ENCODE assay signal across 23 cellular contexts in the genomic region with DNA sequence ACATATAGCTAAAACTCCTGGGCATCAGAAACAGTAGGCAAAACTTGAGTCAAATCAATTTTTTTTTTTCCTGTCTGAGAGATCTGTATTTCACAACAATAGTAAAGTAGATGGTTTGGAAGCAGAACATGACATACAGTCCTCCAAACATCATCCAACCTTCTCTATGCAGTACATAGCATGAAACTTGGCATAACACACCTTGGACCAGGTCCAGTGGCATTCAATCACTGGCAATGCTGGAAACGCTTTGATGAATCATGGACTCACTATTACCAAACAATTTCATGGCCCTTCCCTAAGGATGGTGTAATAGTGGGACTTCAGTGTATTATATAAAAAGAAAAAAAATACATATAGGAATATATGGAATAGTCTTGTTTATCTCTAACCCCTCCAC.
DNase-seq lines count a peak whose midpoint lies in the region; ATAC-seq and TF ChIP-seq lines count a peak whose summit lies in the region.
"Had no signal": no experiment of that assay in that cellular context is flagged by ENCODE, and none has a peak within 500 bp of the region (broad histone marks: within the 10 kb centered on the region; RNA-seq: fewer than 3 reads in every experiment).

No MANE protein-coding gene starts in this region.

- H3K4me3 ChIP-seq in GM23248: no peak overlapping the region
- H3K4me3 ChIP-seq in PC-3 (ENCODE audit: low read length): no peak overlapping the region
- no peak overlapping the region for H3K4me3 ChIP-seq in epithelial cell of esophagus (ENCODE audit: low read length)
- H3K4me3 ChIP-seq: K562, sigmoid colon, thoracic aorta had no signal

- no peaks in the 10 kb centered on the region for H3K79me2 ChIP-seq in GM23248 (ENCODE audit: insufficient read depth)
- H3K79me2 ChIP-seq in PC-3 (ENCODE audit: low read length): no peaks in the 10 kb centered on the region

- no peaks in the 10 kb centered on the region for H4K20me1 ChIP-seq in GM23248 (ENCODE audit: insufficient read depth)
- H4K20me1 ChIP-seq in PC-3 (ENCODE audit: low read length): no peaks in the 10 kb centered on the region

- H3K27me3 ChIP-seq in GM23248 (replicated peaks; ENCODE audit: insufficient read depth) (no peaks in the 10 kb centered on the region), PC-3 (ENCODE audit: low read length) (no peaks in the 10 kb centered on the region)
- H3K27me3 ChIP-seq: sigmoid colon had no signal

- no peaks in the 10 kb centered on the region for H3K27me3 Mint-ChIP-seq in activated naive CD4-positive, alpha-beta T cell treated with anti-CD3 and anti-CD28 coated beads, Interleukin-2, amount 10 ng/mL, durations not matched to agents 7 days and 5 days
- H3K27me3 Mint-ChIP-seq: activated CD8-positive, alpha-beta memory T cell treated with anti-CD3 and anti-CD28 coated beads, Interleukin-2, amount 10 ng/mL, durations not matched to agents 7 days and 5 days; activated naive CD8-positive, alpha-beta T cell treated with anti-CD3 and anti-CD28 coated beads, Interleukin-2, amount 10 ng/mL, durations not matched to agents 7 days and 5 days; stimulated activated memory B cell treated with anti-CD40 and anti-IgM and Interleukin-4, amounts not matched to agents 10 μg/mL and 1 μg/mL and 100 μg/mL, for 72 hours had no signal

- H3K4me1 ChIP-seq in GM23248 (ENCODE audit: insufficient read depth) (no peaks in the 10 kb centered on the region), PC-3 (ENCODE audit: insufficient read depth, low read length) (no peaks in the 10 kb centered on the region)
- H3K4me1 ChIP-seq: sigmoid colon had no signal

- CTCF ChIA-PET in PC-3 (lab: Charles Lee): no interaction called here
- CTCF ChIA-PET in activated naive CD4-positive, alpha-beta T cell treated with anti-CD3 and anti-CD28 coated beads, Interleukin-2, amount 10 ng/mL, durations not matched to agents 7 days and 5 days (lab: Charles Lee): no interaction called here

- H3K36me3 ChIP-seq in GM23248 (ENCODE audit: low read depth) (no peaks in the 10 kb centered on the region), PC-3 (ENCODE audit: low read depth, low read length) (no peaks in the 10 kb centered on the region)
- H3K36me3 ChIP-seq: sigmoid colon, thoracic aorta had no signal

- H3K9me2 ChIP-seq in GM23248 (ENCODE audit: insufficient read depth) (no peaks in the 10 kb centered on the region), PC-3 (replicated peaks; ENCODE audit: low read length) (no peaks in the 10 kb centered on the region)

- H2AFZ ChIP-seq in GM23248 (no peak overlapping the region), PC-3 (ENCODE audit: low read length) (no peak overlapping the region)

- no peak overlapping the region for H3K4me3 Mint-ChIP-seq in activated naive CD4-positive, alpha-beta T cell treated with anti-CD3 and anti-CD28 coated beads, Interleukin-2, amount 10 ng/mL, durations not matched to agents 7 days and 5 days
- H3K4me3 Mint-ChIP-seq: activated CD8-positive, alpha-beta memory T cell treated with anti-CD3 and anti-CD28 coated beads, Interleukin-2, amount 10 ng/mL, durations not matched to agents 7 days and 5 days; activated naive CD8-positive, alpha-beta T cell treated with anti-CD3 and anti-CD28 coated beads, Interleukin-2, amount 10 ng/mL, durations not matched to agents 7 days and 5 days; CD4-positive, CD25-positive, alpha-beta regulatory T cell; mesothelial cell of epicardium; nephron; stimulated activated memory B cell treated with anti-CD40 and anti-IgM and Interleukin-4, amounts not matched to agents 10 μg/mL and 1 μg/mL and 100 μg/mL, for 72 hours; T-cell had no signal

- H3K9me3 Mint-ChIP-seq in activated naive CD4-positive, alpha-beta T cell treated with anti-CD3 and anti-CD28 coated beads, Interleukin-2, amount 10 ng/mL, durations not matched to agents 7 days and 5 days: no peaks in the 10 kb centered on the region
- H3K9me3 Mint-ChIP-seq: activated naive CD8-positive, alpha-beta T cell treated with anti-CD3 and anti-CD28 coated beads, Interleukin-2, amount 10 ng/mL, durations not matched to agents 7 days and 5 days; stimulated activated memory B cell treated with anti-CD40 and anti-IgM and Interleukin-4, amounts not matched to agents 10 μg/mL and 1 μg/mL and 100 μg/mL, for 72 hours; T-cell had no signal

- H3K27ac ChIP-seq in GM23248 (no peak overlapping the region), PC-3 (ENCODE audit: low read length) (no peak overlapping the region)
- H3K27ac ChIP-seq: sigmoid colon, thoracic aorta had no signal

- no TSS peak for BruUV-seq in PC-3 (replicated peaks; lab: Mats Ljungman, UMichigan)

- no peak overlapping the region for H3K27ac Mint-ChIP-seq in activated naive CD4-positive, alpha-beta T cell treated with anti-CD3 and anti-CD28 coated beads, Interleukin-2, amount 10 ng/mL, durations not matched to agents 7 days and 5 days
- H3K27ac Mint-ChIP-seq: activated CD8-positive, alpha-beta memory T cell treated with anti-CD3 and anti-CD28 coated beads, Interleukin-2, amount 10 ng/mL, durations not matched to agents 7 days and 5 days; activated naive CD8-positive, alpha-beta T cell treated with anti-CD3 and anti-CD28 coated beads, Interleukin-2, amount 10 ng/mL, durations not matched to agents 7 days and 5 days; CD4-positive, CD25-positive, alpha-beta regulatory T cell; mesothelial cell of epicardium; nephron; stimulated activated memory B cell treated with anti-CD40 and anti-IgM and Interleukin-4, amounts not matched to agents 10 μg/mL and 1 μg/mL and 100 μg/mL, for 72 hours; T-cell had no signal

- ATAC-seq in PC-3: no peak
- no peak for ATAC-seq in HG03045 (IDR thresholded peaks at IDR 0.05; ENCODE audit: unreplicated experiment)
- no peak for ATAC-seq in HG03280 (IDR thresholded peaks at IDR 0.05; ENCODE audit: unreplicated experiment)
- ATAC-seq: activated CD8-positive, alpha-beta memory T cell treated with anti-CD3 and anti-CD28 coated beads, Interleukin-2, amount 10 ng/mL, durations not matched to agents 7 days and 5 days; K562; left colon; stimulated activated memory B cell treated with anti-CD40 and anti-IgM and Interleukin-4, amounts not matched to agents 10 μg/mL and 1 μg/mL and 100 μg/mL, for 72 hours; T-cell had no signal

- in situ Hi-C loops in GM23248 (cut with MboI): no loop called here

- POLR2A ChIA-PET in PC-3 (lab: Charles Lee; ENCODE audit: unreplicated experiment): no interaction called here

- H3K9ac ChIP-seq in GM23248: no peak overlapping the region
- no peak overlapping the region for H3K9ac ChIP-seq in PC-3 (ENCODE audit: low read length)

- no peaks in the 10 kb centered on the region for H3K36me3 Mint-ChIP-seq in activated naive CD4-positive, alpha-beta T cell treated with anti-CD3 and anti-CD28 coated beads, Interleukin-2, amount 10 ng/mL, durations not matched to agents 7 days and 5 days
- H3K36me3 Mint-ChIP-seq: activated CD8-positive, alpha-beta memory T cell treated with anti-CD3 and anti-CD28 coated beads, Interleukin-2, amount 10 ng/mL, durations not matched to agents 7 days and 5 days; activated naive CD8-positive, alpha-beta T cell treated with anti-CD3 and anti-CD28 coated beads, Interleukin-2, amount 10 ng/mL, durations not matched to agents 7 days and 5 days; CD4-positive, CD25-positive, alpha-beta regulatory T cell; mesothelial cell of epicardium; stimulated activated memory B cell treated with anti-CD40 and anti-IgM and Interleukin-4, amounts not matched to agents 10 μg/mL and 1 μg/mL and 100 μg/mL, for 72 hours; T-cell had no signal

- H3F3A ChIP-seq in GM23248 (ENCODE audit: insufficient read depth) (no peaks in the 10 kb centered on the region), PC-3 (ENCODE audit: low read length, unreplicated experiment) (no peaks in the 10 kb centered on the region)

- no peaks in the 10 kb centered on the region for H3K4me1 Mint-ChIP-seq in activated naive CD4-positive, alpha-beta T cell treated with anti-CD3 and anti-CD28 coated beads, Interleukin-2, amount 10 ng/mL, durations not matched to agents 7 days and 5 days
- H3K4me1 Mint-ChIP-seq: activated CD8-positive, alpha-beta memory T cell treated with anti-CD3 and anti-CD28 coated beads, Interleukin-2, amount 10 ng/mL, durations not matched to agents 7 days and 5 days; activated naive CD8-positive, alpha-beta T cell treated with anti-CD3 and anti-CD28 coated beads, Interleukin-2, amount 10 ng/mL, durations not matched to agents 7 days and 5 days; CD4-positive, CD25-positive, alpha-beta regulatory T cell; stimulated activated memory B cell treated with anti-CD40 and anti-IgM and Interleukin-4, amounts not matched to agents 10 μg/mL and 1 μg/mL and 100 μg/mL, for 72 hours; T-cell had no signal

- H3K4me2 ChIP-seq in GM23248 (ENCODE audit: unreplicated experiment): no peak overlapping the region
- no peak overlapping the region for H3K4me2 ChIP-seq in PC-3 (ENCODE audit: low read length)

- no peaks in the 10 kb centered on the region for H3K9me3 ChIP-seq in GM23248 (ENCODE audit: low read depth)
- H3K9me3 ChIP-seq in PC-3 (ENCODE audit: low read length): no peaks in the 10 kb centered on the region
- H3K9me3 ChIP-seq: sigmoid colon, thoracic aorta had no signal

- WGBS in GM23248 (ENCODE audit: low coverage in 1 of 2, low lambda C conversion rate in 2 of 2, missing lambda C conversion rate in 2 of 2), 2 experiments: 0% methylated on average over 1 of the region's 1 CpG

- intact Hi-C loops in PC-3 (cut with micrococcal nuclease): no loop called here

- TF ChIP-seq CTCF in PC-3 (conservative IDR thresholded peaks at IDR 0.05; ENCODE audit: low read depth, low read length) (no peak), epithelial cell of esophagus (IDR thresholded peaks at IDR 0.05; ENCODE audit: insufficient read depth, low read depth, low read length, missing control alignments) (no peak)

- DNase-seq in GM23248 (peak; percentile 48), PC-3 (peak; percentile 2), epithelial cell of esophagus (ENCODE audit: low read depth) (peak; percentile 81), mucosa of gallbladder (ENCODE audit: low spot score) (peak; percentile 27), HuH-7 (ENCODE audit: low spot score) (no peak)
- no peak for DNase-seq in activated naive CD4-positive, alpha-beta T cell treated with anti-CD3 and anti-CD28 coated beads, Interleukin-2, amount 10 ng/mL, durations not matched to agents 7 days and 5 days
- DNase-seq: activated CD4-positive, alpha-beta T cell treated with anti-CD3 and anti-CD28 coated beads for 4 hours; activated CD8-positive, alpha-beta memory T cell treated with anti-CD3 and anti-CD28 coated beads, Interleukin-2, amount 10 ng/mL, durations not matched to agents 7 days and 5 days; activated naive CD8-positive, alpha-beta T cell treated with anti-CD3 and anti-CD28 coated beads, Interleukin-2, amount 10 ng/mL, durations not matched to agents 7 days and 5 days; CD4-positive, CD25-positive, alpha-beta regulatory T cell; left colon; NCI-H1048; NCI-H526; SHP77; sigmoid colon; T-cell had no signal

Comparison
In these comparisons a context has a peak if more than half of its experiments do, and no peak if none do; other contexts are left out.
1. DNase-seq: peak in GM23248 (single experiment), PC-3 (single experiment), epithelial cell of esophagus (single experiment) and mucosa of gallbladder (single experiment); none in activated naive CD4-positive, alpha-beta T cell treated with anti-CD3 and anti-CD28 coated beads, Interleukin-2, amount 10 ng/mL, durations not matched to agents 7 days and 5 days (single experiment) and HuH-7 (single experiment).